In genomic region chr11:133942594-133942993, GRCh38 we compare ENCODE assay signal across 14 cellular contexts. TPM values are rescaled to one million over a fixed set of nuclear protein-coding genes. Genes with fewer than 3 reads are reported as not detected.
DNase-seq lines count a peak whose midpoint lies in the region; ATAC-seq lines count a peak whose summit lies in the region.
"Had no signal": no experiment of that assay in that cellular context is flagged by ENCODE, and none has a peak within 500 bp of the region (broad histone marks: within the 10 kb centered on the region; RNA-seq: fewer than 3 reads in every experiment).

No MANE protein-coding gene starts in this region.

- peaks cover 3% of the 10 kb centered on the region for H3K9me3 Mint-ChIP-seq in activated naive CD4-positive, alpha-beta T cell treated with anti-CD3 and anti-CD28 coated beads, Interleukin-2, amount 10 ng/mL, durations not matched to agents 7 days and 5 days
- no peaks in the 10 kb centered on the region for H3K9me3 Mint-ChIP-seq in activated CD8-positive, alpha-beta T cell treated with anti-CD3 and anti-CD28 coated beads, Interleukin-2, amount 10 ng/mL, durations not matched to agents 7 days and 5 days (ENCODE audit: insufficient read depth)
- no peaks in the 10 kb centered on the region for H3K9me3 Mint-ChIP-seq in naive thymus-derived CD8-positive, alpha-beta T cell

- H3K27me3 Mint-ChIP-seq in activated naive CD4-positive, alpha-beta T cell treated with anti-CD3 and anti-CD28 coated beads, Interleukin-2, amount 10 ng/mL, durations not matched to agents 7 days and 5 days: no peaks in the 10 kb centered on the region
- no peaks in the 10 kb centered on the region for H3K27me3 Mint-ChIP-seq in activated CD8-positive, alpha-beta T cell treated with anti-CD3 and anti-CD28 coated beads, Interleukin-2, amount 10 ng/mL, durations not matched to agents 7 days and 5 days (ENCODE audit: low read depth)
- peaks cover 0 to 2% (median 0%) of the 10 kb centered on the region in 5 donors for H3K27me3 Mint-ChIP-seq in naive thymus-derived CD8-positive, alpha-beta T cell

- CTCF ChIA-PET in activated naive CD4-positive, alpha-beta T cell treated with anti-CD3 and anti-CD28 coated beads, Interleukin-2, amount 10 ng/mL, durations not matched to agents 7 days and 5 days (lab: Charles Lee): interaction anchor here (0.7 to 3.4 kb wide), 3 partner anchors 13 to 20 kb away, joined by 3 to 24 read pairs (median 3); no protein-coding TSS in a partner anchor
- CTCF ChIA-PET in activated CD8-positive, alpha-beta T cell treated with anti-CD3 and anti-CD28 coated beads, Interleukin-2, amount 10 ng/mL, durations not matched to agents 7 days and 5 days (lab: Charles Lee): interaction anchor here (0.7 to 6.9 kb wide), 5 partner anchors 15 to 102 kb away, joined by 3 to 49 read pairs (median 3); partner anchors contain the start of gene IGSF9B

- H3K27ac Mint-ChIP-seq in activated naive CD4-positive, alpha-beta T cell treated with anti-CD3 and anti-CD28 coated beads, Interleukin-2, amount 10 ng/mL, durations not matched to agents 7 days and 5 days: peak overlapping the region; percentile 96
- H3K27ac Mint-ChIP-seq in activated CD8-positive, alpha-beta T cell treated with anti-CD3 and anti-CD28 coated beads, Interleukin-2, amount 10 ng/mL, durations not matched to agents 7 days and 5 days: peak overlapping the region; percentile 63
- H3K27ac Mint-ChIP-seq in naive thymus-derived CD8-positive, alpha-beta T cell: peak overlapping the region in 6 of 10 donors; percentile 8 to 66 (median 48)

- H3K36me3 Mint-ChIP-seq in activated naive CD4-positive, alpha-beta T cell treated with anti-CD3 and anti-CD28 coated beads, Interleukin-2, amount 10 ng/mL, durations not matched to agents 7 days and 5 days: peaks cover 81% of the 10 kb centered on the region
- H3K36me3 Mint-ChIP-seq in activated CD8-positive, alpha-beta T cell treated with anti-CD3 and anti-CD28 coated beads, Interleukin-2, amount 10 ng/mL, durations not matched to agents 7 days and 5 days (ENCODE audit: low read depth): peaks cover 76% of the 10 kb centered on the region
- peaks cover 0 to 20% (median 2%) of the 10 kb centered on the region in 3 donors for H3K36me3 Mint-ChIP-seq in naive thymus-derived CD8-positive, alpha-beta T cell

- peak overlapping the region; percentile 32 for H3K4me3 Mint-ChIP-seq in activated naive CD4-positive, alpha-beta T cell treated with anti-CD3 and anti-CD28 coated beads, Interleukin-2, amount 10 ng/mL, durations not matched to agents 7 days and 5 days
- no peak overlapping the region for H3K4me3 Mint-ChIP-seq in activated CD8-positive, alpha-beta T cell treated with anti-CD3 and anti-CD28 coated beads, Interleukin-2, amount 10 ng/mL, durations not matched to agents 7 days and 5 days
- H3K4me3 Mint-ChIP-seq in naive thymus-derived CD8-positive, alpha-beta T cell: peak overlapping the region in 1 of 10 donors; percentile 36

- POLR2A ChIA-PET in activated CD8-positive, alpha-beta T cell treated with anti-CD3 and anti-CD28 coated beads, Interleukin-2, amount 10 ng/mL, durations not matched to agents 7 days and 5 days (lab: Charles Lee): no interaction called here
- POLR2A ChIA-PET in naive thymus-derived CD8-positive, alpha-beta T cell (lab: Charles Lee): no interaction called here

- H3K4me1 Mint-ChIP-seq in activated naive CD4-positive, alpha-beta T cell treated with anti-CD3 and anti-CD28 coated beads, Interleukin-2, amount 10 ng/mL, durations not matched to agents 7 days and 5 days: peaks cover 81% of the 10 kb centered on the region
- H3K4me1 Mint-ChIP-seq in activated CD8-positive, alpha-beta T cell treated with anti-CD3 and anti-CD28 coated beads, Interleukin-2, amount 10 ng/mL, durations not matched to agents 7 days and 5 days (ENCODE audit: low read depth): peaks cover 77% of the 10 kb centered on the region
- peaks cover 34 to 46% (median 38%) of the 10 kb centered on the region in 4 donors for H3K4me1 Mint-ChIP-seq in naive thymus-derived CD8-positive, alpha-beta T cell

- DNase-seq in activated naive CD4-positive, alpha-beta T cell treated with anti-CD3 and anti-CD28 coated beads, Interleukin-2, amount 10 ng/mL, durations not matched to agents 7 days and 5 days: no peak
- DNase-seq in activated naive CD4-positive, alpha-beta T cell (lab: John Stamatoyannopoulos, UW): no peak
- peak; percentile 88 to 97 for DNase-seq in NCI-H524 (lab: John Stamatoyannopoulos, UW)
- DNase-seq in activated CD8-positive, alpha-beta T cell treated with anti-CD3 and anti-CD28 coated beads, Interleukin-2, amount 10 ng/mL, durations not matched to agents 7 days and 5 days: no peak
- DNase-seq in naive thymus-derived CD8-positive, alpha-beta T cell: no peak
- no peak for DNase-seq in islet precursor cell
- no peak for DNase-seq in activated effector memory CD4-positive, alpha-beta T cell treated with anti-CD3 and anti-CD28 coated beads, Interleukin-2, amount 50 U/mL, for 16 hours
- DNase-seq in UCSD-AML1 (lab: John Stamatoyannopoulos, UW; ENCODE audit: unreplicated experiment): no peak
- DNase-seq: Caco-2, H7, NCI-H1105 treated with DMSO at 0.1 percent for 48 hours, NCI-H1694 treated with DMSO at 0.1 percent for 48 hours, NCI-H774, PC-9 had no signal

- no peak for ATAC-seq in activated CD8-positive, alpha-beta T cell treated with anti-CD3 and anti-CD28 coated beads, Interleukin-2, amount 10 ng/mL, durations not matched to agents 7 days and 5 days
- ATAC-seq in naive thymus-derived CD8-positive, alpha-beta T cell: no peak

RNA-seq across cellular contexts. Expression of gene IGSF9B, which starts 14.2 kb away (rescaled TPM):
- 100 to 1,000 TPM in 1 of 2 experiments, 10 to 100 TPM in 1; 96.3 to 118 TPM for total RNA-seq in activated CD8-positive, alpha-beta T cell treated with anti-CD3 and anti-CD28 coated beads, Interleukin-2, amount 10 ng/mL, durations not matched to agents 7 days and 5 days
- 10 to 100 TPM; 16.1 TPM for total RNA-seq in naive thymus-derived CD8-positive, alpha-beta T cell
- 1 to 10 TPM in 1 of 3 donors, under 1 TPM in 2; 0.35 to 2.2 (median 0.81) TPM for polyA plus RNA-seq in naive thymus-derived CD8-positive, alpha-beta T cell
- total RNA-seq: PC-9 had no signal

Comparison
In these comparisons a context has a peak if more than half of its experiments do, and no peak if none do; other contexts are left out.
1. DNase-seq: peak in NCI-H524 (2 of 2); none in activated naive CD4-positive, alpha-beta T cell treated with anti-CD3 and anti-CD28 coated beads, Interleukin-2, amount 10 ng/mL, durations not matched to agents 7 days and 5 days (single experiment), activated naive CD4-positive, alpha-beta T cell (0 of 4), activated CD8-positive, alpha-beta T cell treated with anti-CD3 and anti-CD28 coated beads, Interleukin-2, amount 10 ng/mL, durations not matched to agents 7 days and 5 days (single experiment), naive thymus-derived CD8-positive, alpha-beta T cell (0 of 10), islet precursor cell (single experiment), activated effector memory CD4-positive, alpha-beta T cell treated with anti-CD3 and anti-CD28 coated beads, Interleukin-2, amount 50 U/mL, for 16 hours (single experiment) and UCSD-AML1 (single experiment).
2. RNA of gene IGSF9B, which starts 14.2 kb away (total RNA-seq): 96.3 to 118 TPM in activated CD8-positive, alpha-beta T cell treated with anti-CD3 and anti-CD28 coated beads, Interleukin-2, amount 10 ng/mL, durations not matched to agents 7 days and 5 days; 16.1 TPM in naive thymus-derived CD8-positive, alpha-beta T cell; every median in the first group is over 4 times any median in the second.
3. Peak in every context shown above with its lines, with median percentiles within 50 percentile points of each other: H3K27ac Mint-ChIP-seq.